In the genomic region with DNA sequence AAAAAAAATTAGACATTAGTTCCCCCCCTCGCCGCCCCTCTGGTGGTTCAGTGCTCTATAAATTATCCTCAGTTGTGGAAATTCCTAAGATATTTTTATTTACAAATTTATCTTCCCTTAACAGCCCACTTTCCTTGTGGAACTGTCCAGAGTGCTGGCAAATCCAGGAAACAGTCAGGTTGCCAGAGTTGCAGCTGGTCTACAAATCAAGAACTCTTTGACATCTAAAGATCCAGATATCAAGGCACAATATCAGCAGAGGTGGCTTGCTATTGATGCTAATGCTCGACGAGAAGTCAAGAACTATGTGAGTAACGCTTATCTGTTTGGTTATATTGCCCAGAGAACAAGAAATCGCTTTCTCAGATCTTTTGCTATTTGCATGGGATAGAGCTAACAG, we compare ENCODE assay signal across 14 cellular contexts.
DNase-seq lines count a peak whose midpoint lies in the region; ATAC-seq lines count a peak whose summit lies in the region.
"Had no signal": no experiment of that assay in that cellular context is flagged by ENCODE, and none has a peak within 500 bp of the region (broad histone marks: within the 10 kb centered on the region; RNA-seq: fewer than 3 reads in every experiment).

No MANE protein-coding gene starts in this region.

- H3K27me3 ChIP-seq in BLaER1 (no peaks in the 10 kb centered on the region), HUES48 (ENCODE audit: control insufficient read depth, insufficient read depth, low read length) (no peaks in the 10 kb centered on the region)
- H3K27me3 ChIP-seq: MG63, testis had no signal

- H3K9me3 Mint-ChIP-seq in activated naive CD8-positive, alpha-beta T cell (ENCODE audit: low read depth) = no peaks in the 10 kb centered on the region

- H3K4me2 ChIP-seq in BLaER1 = peak overlapping the region; percentile 91

- H3K4me3 Mint-ChIP-seq in activated naive CD8-positive, alpha-beta T cell = peak overlapping the region; percentile 99

- peaks cover 27% of the 10 kb centered on the region for H3K36me3 Mint-ChIP-seq in activated naive CD8-positive, alpha-beta T cell

- peaks cover 54% of the 10 kb centered on the region for H3K4me1 ChIP-seq in BLaER1
- peaks cover 18% of the 10 kb centered on the region for H3K4me1 ChIP-seq in HUES48 (ENCODE audit: control insufficient read depth, insufficient read depth, low read length)

- DNase-seq in kidney tubule cell (ENCODE audit: low spot score) (peak; percentile 15), NCI-H146 (lab: John Stamatoyannopoulos, UW) (no peak)
- DNase-seq: activated gamma-delta T cell treated with Interleukin-2 at 50 U/mL for 16 hours; MG63; NCI-H774; stimulated activated CD4-positive, alpha-beta T cell treated with anti-CD3 and anti-CD28 coated beads, Interleukin-2, amount 100 ng/mL, for 24 hours; T1000; testis had no signal

- H3K4me3 ChIP-seq in BLaER1 = no peak overlapping the region
- peak overlapping the region; percentile 90; the same call in 1 of the 2 replicates for H3K4me3 ChIP-seq in HUES48 (ENCODE audit: low read depth, low read length)
- H3K4me3 ChIP-seq: testis had no signal

- H4K20me1 ChIP-seq in BLaER1 = peaks cover 68% of the 10 kb centered on the region

- peak overlapping the region; percentile 86 for H3K27ac Mint-ChIP-seq in activated naive CD8-positive, alpha-beta T cell

- no peaks in the 10 kb centered on the region for H3K27me3 Mint-ChIP-seq in activated naive CD8-positive, alpha-beta T cell

- H3K9me3 ChIP-seq in BLaER1 = no peaks in the 10 kb centered on the region
- no peaks in the 10 kb centered on the region for H3K9me3 ChIP-seq in HUES48 (ENCODE audit: control insufficient read depth, insufficient read depth, low read length)
- H3K9me3 ChIP-seq: MG63, testis had no signal

- H3K27ac ChIP-seq in BLaER1 (no peak overlapping the region), HUES48 (ENCODE audit: low read depth, low read length) (no peak overlapping the region)
- H3K27ac ChIP-seq: testis had no signal

- H3K4me1 Mint-ChIP-seq in activated naive CD8-positive, alpha-beta T cell (ENCODE audit: low read depth) = peaks cover 69% of the 10 kb centered on the region

- ATAC-seq in GM21528 (IDR thresholded peaks at IDR 0.05; ENCODE audit: low FRiP score, unreplicated experiment) (no peak), HG02763 (IDR thresholded peaks at IDR 0.05; ENCODE audit: unreplicated experiment) (no peak), GM19023 (IDR thresholded peaks at IDR 0.05; ENCODE audit: unreplicated experiment) (no peak)

- H3K9ac ChIP-seq in BLaER1 (0 out of 2 replicates have a peak overlapping the region, but pooled peaks have one; percentile 94), HUES48 (ENCODE audit: low read depth, low read length) (no peak overlapping the region)

- peaks cover 61% of the 10 kb centered on the region for H3K36me3 ChIP-seq in BLaER1
- H3K36me3 ChIP-seq in HUES48 (ENCODE audit: control insufficient read depth, insufficient read depth, low read length) = peaks cover 67% of the 10 kb centered on the region
